ENCODE assay signal across 14 cellular contexts in genomic region chr1:85617582-85618237, GRCh38. TPM values are rescaled to one million over a fixed set of nuclear protein-coding genes. Genes with fewer than 3 reads are reported as not detected.
DNase-seq lines count a peak whose midpoint lies in the region; ATAC-seq and TF ChIP-seq lines count a peak whose summit lies in the region.
"Had no signal": no experiment of that assay in that cellular context is flagged by ENCODE, and none has a peak within 500 bp of the region (broad histone marks: within the 10 kb centered on the region; RNA-seq: fewer than 3 reads in every experiment).

No MANE protein-coding gene starts in this region.

- DNase-seq in EL (peak; percentile 57), cardiac fibroblast (ENCODE audit: low read depth in 2 of 2) (peak; percentile 37 to 78), myocyte (ENCODE audit: low read depth) (peak; percentile 18), left lobe of liver (ENCODE audit: low spot score) (no peak), T1000 (lab: John Stamatoyannopoulos, UW) (no peak), posterior cingulate gyrus (no peak), globus pallidus (ENCODE audit: low spot score) (no peak)
- DNase-seq: activated CD4-positive, alpha-beta T cell treated with anti-CD3 and anti-CD28 coated beads, Interleukin-2, amount 50 U/mL, for 4 hours; activated effector memory CD4-positive, alpha-beta T cell treated with anti-CD3 and anti-CD28 coated beads, Interleukin-2, amount 50 U/mL, for 16 hours; C1 segment of cervical spinal cord; MM.1S had no signal

- ATAC-seq in HG02610 (IDR thresholded peaks at IDR 0.05; ENCODE audit: unreplicated experiment) (peak; percentile 79), left lobe of liver (no peak)

- no peak for TF ChIP-seq CTCF in cardiac fibroblast (IDR thresholded peaks at IDR 0.05; ENCODE audit: low read depth, low read length)

- intact Hi-C loops in posterior cingulate gyrus (cut with DNase I), result no loop called here

- H3K4me3 ChIP-seq in cardiac fibroblast (replicated peaks in 1 of 2; ENCODE audit: low read depth in 2 of 2, low read length in 2 of 2), result no peak overlapping the region
- H3K4me3 ChIP-seq: esophagus muscularis mucosa, right atrium auricular region had no signal

RNA-seq across cellular contexts. Expression of gene CCN1, which starts 37.1 kb away (rescaled TPM):
- 11.9 and 12.5 TPM in 2 replicates for total RNA-seq in myocyte
- polyA plus RNA-seq in myocyte (2012), result 296 TPM
- total RNA-seq in left lobe of liver, result 16.8 TPM

Comparison
In these comparisons a context has a peak if more than half of its experiments do, and no peak if none do; other contexts are left out.
1. DNase-seq: peak in EL (single experiment), cardiac fibroblast (2 of 2) and myocyte (single experiment); none in left lobe of liver (single experiment), T1000 (single experiment), posterior cingulate gyrus (0 of 10) and globus pallidus (single experiment).